In genomic region chr12:83015390-83016225, GRCh38 we compare ENCODE assay signal across 11 cellular contexts.
DNase-seq lines count a peak whose midpoint lies in the region; ATAC-seq and TF ChIP-seq lines count a peak whose summit lies in the region.
"Had no signal": no experiment of that assay in that cellular context is flagged by ENCODE, and none has a peak within 500 bp of the region (broad histone marks: within the 10 kb centered on the region; RNA-seq: fewer than 3 reads in every experiment).

No MANE protein-coding gene starts in this region.

- H3F3A ChIP-seq in PC-9 (ENCODE audit: insufficient read depth, low read depth) = peaks cover 14% of the 10 kb centered on the region; the same call in 1 of the 2 replicates

- H3K4me2 ChIP-seq in PC-9 = peak overlapping the region; percentile 56
- H3K4me2 ChIP-seq in fibroblast of lung (ENCODE audit: extremely low read depth, insufficient read depth, low read length) = peak overlapping the region; percentile 59
- H3K4me2 ChIP-seq in parathyroid adenoma (ENCODE audit: low read length) = peak overlapping the region; percentile 63

- no peaks in the 10 kb centered on the region for H3K27me3 ChIP-seq in PC-9 (ENCODE audit: insufficient read depth, low read depth)
- no peaks in the 10 kb centered on the region for H3K27me3 ChIP-seq in fibroblast of lung (ENCODE audit: control insufficient read depth, insufficient read depth, low read length)
- H3K27me3 ChIP-seq in parathyroid adenoma (ENCODE audit: control insufficient read depth, insufficient read depth, low read length) = no peaks in the 10 kb centered on the region
- no peaks in the 10 kb centered on the region for H3K27me3 ChIP-seq in CD8-positive, alpha-beta memory T cell (ENCODE audit: insufficient read depth, low read length, poor library complexity, severe bottlenecking)

- no peaks in the 10 kb centered on the region for H3K9me2 ChIP-seq in PC-9 (ENCODE audit: insufficient read depth)

- H3K36me3 ChIP-seq in PC-9 (ENCODE audit: low read depth) (no peaks in the 10 kb centered on the region; the same call in 1 of the 2 replicates), fibroblast of lung (ENCODE audit: control insufficient read depth, insufficient read depth, low read length) (no peaks in the 10 kb centered on the region), parathyroid adenoma (ENCODE audit: control insufficient read depth, insufficient read depth, low read length) (no peaks in the 10 kb centered on the region)
- H3K36me3 ChIP-seq in CD8-positive, alpha-beta memory T cell (ENCODE audit: insufficient read depth, low read length) = no peaks in the 10 kb centered on the region

- H3K9me3 Mint-ChIP-seq in Calu3 (ENCODE audit: low read depth, unreplicated experiment) = no peaks in the 10 kb centered on the region
- no peaks in the 10 kb centered on the region for H3K9me3 Mint-ChIP-seq in chondrocyte (ENCODE audit: low read depth)
- H3K9me3 Mint-ChIP-seq in CD8-positive, alpha-beta memory T cell = peaks cover 0 to 6% (median 3%) of the 10 kb centered on the region in 5 donors
- H3K9me3 Mint-ChIP-seq: activated CD4-positive, alpha-beta T cell treated with anti-CD3 and anti-CD28 coated beads, Interleukin-2, amount 10 ng/mL, durations not matched to agents 24 days and 14 days had no signal

- H3K4me3 Mint-ChIP-seq in Calu3 (ENCODE audit: low read depth, unreplicated experiment) (peak overlapping the region; percentile 23), chondrocyte (ENCODE audit: unreplicated experiment) (no peak overlapping the region)
- peak overlapping the region in 1 of 7 donors; percentile 12 for H3K4me3 Mint-ChIP-seq in CD8-positive, alpha-beta memory T cell
- H3K4me3 Mint-ChIP-seq: activated CD4-positive, alpha-beta T cell treated with anti-CD3 and anti-CD28 coated beads, Interleukin-2, amount 10 ng/mL, durations not matched to agents 24 days and 14 days had no signal

- no TSS peak for BruUV-seq in Calu3 (replicated peaks; lab: Mats Ljungman, UMichigan)
- BruUV-seq in PC-9 (replicated peaks; lab: Mats Ljungman, UMichigan) = no TSS peak

- H3K4me1 Mint-ChIP-seq in Calu3 (ENCODE audit: low read depth, unreplicated experiment) (peaks cover 15% of the 10 kb centered on the region), chondrocyte (ENCODE audit: low read depth) (peaks cover 3% of the 10 kb centered on the region)
- H3K4me1 Mint-ChIP-seq in CD8-positive, alpha-beta memory T cell = peaks cover 0 to 2% (median 0%) of the 10 kb centered on the region in 3 donors
- H3K4me1 Mint-ChIP-seq: activated CD4-positive, alpha-beta T cell treated with anti-CD3 and anti-CD28 coated beads, Interleukin-2, amount 10 ng/mL, durations not matched to agents 24 days and 14 days had no signal

- H3K36me3 Mint-ChIP-seq in Calu3 (ENCODE audit: insufficient read depth, unreplicated experiment) (peaks cover 5% of the 10 kb centered on the region), chondrocyte (ENCODE audit: low read depth) (no peaks in the 10 kb centered on the region)
- H3K36me3 Mint-ChIP-seq in CD8-positive, alpha-beta memory T cell = peaks cover 0 to 14% (median 2%) of the 10 kb centered on the region in 3 donors

- H3K27ac ChIP-seq in PC-9 (peak overlapping the region; percentile 45), fibroblast of lung (ENCODE audit: insufficient read depth, low read length) (no peak overlapping the region), parathyroid adenoma (peak overlapping the region; percentile 73)
- H3K27ac ChIP-seq in CD8-positive, alpha-beta memory T cell (ENCODE audit: low read depth, low read length) = no peak overlapping the region

- DNase-seq in Calu3 (peak; percentile 7), PC-9 (peak; percentile 12 to 55), fibroblast of lung (ENCODE audit: low read depth in 2 of 2) (peak; percentile 35 to 45), chondrocyte (ENCODE audit: low spot score) (no peak), GM19238 (ENCODE audit: insufficient read length, low spot score) (no peak)
- DNase-seq in CD8-positive, alpha-beta memory T cell = no peak
- DNase-seq: activated CD4-positive, alpha-beta T cell treated with anti-CD3 and anti-CD28 coated beads, Interleukin-2, amount 10 ng/mL, durations not matched to agents 24 days and 14 days; retina; stimulated activated naive CD4-positive, alpha-beta T cell had no signal

- H4K20me1 ChIP-seq in PC-9 (ENCODE audit: insufficient read depth) (no peaks in the 10 kb centered on the region), fibroblast of lung (ENCODE audit: control insufficient read depth, extremely low read depth, insufficient read depth, low read length) (no peaks in the 10 kb centered on the region)

- intact Hi-C loops in Calu3 (cut with micrococcal nuclease; ENCODE audit: unreplicated experiment) (loop anchor here (10.0 kb wide), 1 partner anchor 369 kb away; no protein-coding TSS in a partner anchor), PC-9 (cut with micrococcal nuclease; ENCODE audit: unreplicated experiment) (no loop called here)

- H3K27ac Mint-ChIP-seq in Calu3 (ENCODE audit: unreplicated experiment) = peak overlapping the region; percentile 43
- H3K27ac Mint-ChIP-seq in chondrocyte (ENCODE audit: unreplicated experiment) = no peak overlapping the region
- H3K27ac Mint-ChIP-seq in CD8-positive, alpha-beta memory T cell = no peak overlapping the region
- H3K27ac Mint-ChIP-seq: activated CD4-positive, alpha-beta T cell treated with anti-CD3 and anti-CD28 coated beads, Interleukin-2, amount 10 ng/mL, durations not matched to agents 24 days and 14 days had no signal

- H3K4me1 ChIP-seq in PC-9 (replicated peaks; ENCODE audit: insufficient read depth) = peaks cover 19% of the 10 kb centered on the region
- no peaks in the 10 kb centered on the region for H3K4me1 ChIP-seq in fibroblast of lung (ENCODE audit: control insufficient read depth, extremely low read depth, insufficient read depth, low read length)
- H3K4me1 ChIP-seq in parathyroid adenoma = peaks cover 6% of the 10 kb centered on the region
- H3K4me1 ChIP-seq in CD8-positive, alpha-beta memory T cell (ENCODE audit: insufficient read depth, low read length) = no peaks in the 10 kb centered on the region

- H3K79me2 ChIP-seq in PC-9 (ENCODE audit: low read depth) (no peaks in the 10 kb centered on the region), fibroblast of lung (ENCODE audit: control insufficient read depth, insufficient read depth, low read length) (no peaks in the 10 kb centered on the region), parathyroid adenoma (no peaks in the 10 kb centered on the region)

- no peaks in the 10 kb centered on the region for H3K27me3 Mint-ChIP-seq in Calu3 (ENCODE audit: unreplicated experiment)
- no peaks in the 10 kb centered on the region for H3K27me3 Mint-ChIP-seq in chondrocyte (ENCODE audit: low read depth)
- no peaks in the 10 kb centered on the region for H3K27me3 Mint-ChIP-seq in CD8-positive, alpha-beta memory T cell
- H3K27me3 Mint-ChIP-seq: activated CD4-positive, alpha-beta T cell treated with anti-CD3 and anti-CD28 coated beads, Interleukin-2, amount 10 ng/mL, durations not matched to agents 24 days and 14 days had no signal

- TF ChIP-seq CTCF in Calu3 (IDR thresholded peaks at IDR 0.05; ENCODE audit: unreplicated experiment) (no peak), PC-9 (conservative IDR thresholded peaks at IDR 0.05) (no peak), fibroblast of lung (conservative IDR thresholded peaks at IDR 0.05 in 1 of 2, IDR thresholded peaks at IDR 0.05 in 1 of 2; ENCODE audit: low read depth in 1 of 2, low read length in 2 of 2) (no peak), parathyroid adenoma (IDR thresholded peaks at IDR 0.05) (no peak), chondrocyte (IDR thresholded peaks at IDR 0.05) (no peak)

- POLR2A ChIA-PET in PC-9 (lab: Charles Lee; ENCODE audit: unreplicated experiment) = no interaction called here
- POLR2A ChIA-PET in CD8-positive, alpha-beta memory T cell (lab: Charles Lee) = no interaction called here

- H2AFZ ChIP-seq in PC-9 = no peak overlapping the region
- H2AFZ ChIP-seq in fibroblast of lung (ENCODE audit: low read length) = peak overlapping the region; percentile 54
- peak overlapping the region; percentile 68 for H2AFZ ChIP-seq in parathyroid adenoma

- no peaks in the 10 kb centered on the region; the same call in 1 of the 2 replicates for H3K9me3 ChIP-seq in PC-9 (ENCODE audit: insufficient read depth, low read depth)
- H3K9me3 ChIP-seq in fibroblast of lung (ENCODE audit: control insufficient read depth, insufficient read depth, low read depth, low read length) = no peaks in the 10 kb centered on the region
- H3K9me3 ChIP-seq in parathyroid adenoma (ENCODE audit: control insufficient read depth, low read length) = no peaks in the 10 kb centered on the region
- no peaks in the 10 kb centered on the region for H3K9me3 ChIP-seq in CD8-positive, alpha-beta memory T cell (ENCODE audit: low read length)

- CTCF ChIA-PET in Calu3 (lab: Charles Lee) (interaction anchor here (0.6 kb wide), 1 partner anchor 28 kb away, joined by 3 read pairs; no protein-coding TSS in a partner anchor), PC-9 (lab: Charles Lee) (no interaction called here)
- CTCF ChIA-PET in CD8-positive, alpha-beta memory T cell (lab: Charles Lee) = no interaction called here

- H3K9ac ChIP-seq in fibroblast of lung (ENCODE audit: insufficient read depth, low read length) = no peak overlapping the region
- no peak overlapping the region for H3K9ac ChIP-seq in parathyroid adenoma

- no peak for ATAC-seq in GM21576 (IDR thresholded peaks at IDR 0.05; ENCODE audit: unreplicated experiment)

- H3K4me3 ChIP-seq in PC-9 (peak overlapping the region; percentile 30; the same call in 1 of the 2 replicates), fibroblast of lung (replicated peaks in 1 of 4; ENCODE audit: control extremely low read depth in 1 of 4, insufficient read depth in 1 of 4, low read depth in 3 of 4, low read length in 4 of 4) (peak overlapping the region; percentile 42 to 77 (median 53)), parathyroid adenoma (ENCODE audit: low read depth, low read length) (peak overlapping the region; percentile 49)
- no peak overlapping the region for H3K4me3 ChIP-seq in CD8-positive, alpha-beta memory T cell (ENCODE audit: low read length)

Comparison
In these comparisons a context has a peak if more than half of its experiments do, and no peak if none do; other contexts are left out.
1. DNase-seq: peak in Calu3 (single experiment), PC-9 (2 of 2) and fibroblast of lung (2 of 2); none in chondrocyte (single experiment), GM19238 (single experiment) and CD8-positive, alpha-beta memory T cell (0 of 5).
2. H3K27ac ChIP-seq: peak in PC-9 (single experiment) and parathyroid adenoma (single experiment); none in fibroblast of lung (single experiment) and CD8-positive, alpha-beta memory T cell (single experiment).
3. Peak in every context shown above with its lines, with median percentiles within 50 percentile points of each other: H3K4me2 ChIP-seq.